17 cellular contexts compared by ENCODE assay signal in genomic region chr3:8183627-8184026, GRCh38.
DNase-seq lines count a peak whose midpoint lies in the region; ATAC-seq lines count a peak whose summit lies in the region.
"Had no signal": no experiment of that assay in that cellular context is flagged by ENCODE, and none has a peak within 500 bp of the region (broad histone marks: within the 10 kb centered on the region; RNA-seq: fewer than 3 reads in every experiment).

No MANE protein-coding gene starts in this region.

- no peak overlapping the region for H4K8ac ChIP-seq in mesenchymal stem cell (ENCODE audit: low read length)

- no peak overlapping the region for H2AK5ac ChIP-seq in mesenchymal stem cell (ENCODE audit: low read length, severe bottlenecking)

- DNase-seq in T-helper 17 cell (no peak), dedifferentiated amniotic fluid mesenchymal stem cell (ENCODE audit: extremely low spot score) (no peak), HCEC 1CT (no peak), mesenchymal stem cell (no peak)
- DNase-seq in stimulated activated naive CD8-positive, alpha-beta T cell treated with anti-CD3 and anti-CD28 coated beads, Interleukin-15, Interleukin-2, amounts not matched to agents 100 U/mL and 50 U/mL, for 24 hours = no peak
- DNase-seq: activated naive CD4-positive, alpha-beta T cell; BE2C; hypothalamus; NCI-H2029; psoas muscle; stimulated activated CD4-positive, alpha-beta T cell treated with anti-CD3 and anti-CD28 coated beads, Interleukin-2, amount 100 ng/mL, for 24 hours had no signal

- H2BK12ac ChIP-seq in mesenchymal stem cell (ENCODE audit: low read length in 2 of 2) = no peak overlapping the region

- H3K4me3 Mint-ChIP-seq in T-helper 17 cell = no peak overlapping the region
- H3K4me3 Mint-ChIP-seq: stimulated activated naive CD8-positive, alpha-beta T cell treated with anti-CD3 and anti-CD28 coated beads, Interleukin-15, Interleukin-2, amounts not matched to agents 100 ng/mL and 50 ng/mL, for 24 hours had no signal

- no peak overlapping the region for H3K27ac ChIP-seq in mesenchymal stem cell (ENCODE audit: low read length, poor library complexity, severe bottlenecking)
- H3K27ac ChIP-seq: cardiac muscle cell, psoas muscle had no signal

- no peak overlapping the region for H4K91ac ChIP-seq in mesenchymal stem cell (ENCODE audit: low read length)

- ATAC-seq in GM18858 (IDR thresholded peaks at IDR 0.05; ENCODE audit: unreplicated experiment) = peak; percentile 94
- peak; percentile 99 for ATAC-seq in GM21360 (IDR thresholded peaks at IDR 0.05; ENCODE audit: unreplicated experiment)
- ATAC-seq in HG03280 (IDR thresholded peaks at IDR 0.05; ENCODE audit: unreplicated experiment) = peak; percentile 68
- no peak for ATAC-seq in T-helper 17 cell
- no peak for ATAC-seq in stimulated activated naive CD8-positive, alpha-beta T cell treated with anti-CD3 and anti-CD28 coated beads, Interleukin-15, Interleukin-2, amounts not matched to agents 100 U/mL and 50 U/mL, for 24 hours
- ATAC-seq: psoas muscle had no signal

- peak overlapping the region in 1 of 2 experiments; percentile 48 for H3K14ac ChIP-seq in mesenchymal stem cell (ENCODE audit: low read length in 2 of 2)

- H3K27me3 ChIP-seq in mesenchymal stem cell (ENCODE audit: control insufficient read depth in 1 of 2, insufficient read depth in 1 of 2, low read length in 2 of 2) = no peaks in the 10 kb centered on the region
- H3K27me3 ChIP-seq: BE2C, cardiac muscle cell had no signal

- H3K9ac ChIP-seq in mesenchymal stem cell (ENCODE audit: low read length) = no peak overlapping the region

- H3K18ac ChIP-seq in mesenchymal stem cell (ENCODE audit: low read depth in 1 of 2, low read length in 2 of 2) = no peak overlapping the region

- no peaks in the 10 kb centered on the region for H3K36me3 Mint-ChIP-seq in T-helper 17 cell (ENCODE audit: low read depth)
- H3K36me3 Mint-ChIP-seq: IgD-negative memory B cell had no signal

- peaks cover 4% of the 10 kb centered on the region for H3K4me1 Mint-ChIP-seq in T-helper 17 cell

- no peak overlapping the region for H3K4me2 ChIP-seq in mesenchymal stem cell (ENCODE audit: low read length, poor library complexity, severe bottlenecking)

- no peaks in the 10 kb centered on the region for H3K4me1 ChIP-seq in mesenchymal stem cell (ENCODE audit: control insufficient read depth, insufficient read depth, low read depth, low read length)
- H3K4me1 ChIP-seq: psoas muscle had no signal

- H2BK5ac ChIP-seq in mesenchymal stem cell (ENCODE audit: low read depth, low read length, poor library complexity, severe bottlenecking) = no peak overlapping the region

- H3K79me1 ChIP-seq in mesenchymal stem cell (replicated peaks; ENCODE audit: low read length, poor library complexity, severe bottlenecking) = no peaks in the 10 kb centered on the region

- no peak overlapping the region for H2BK120ac ChIP-seq in mesenchymal stem cell (ENCODE audit: low read depth, low read length)

- no peak overlapping the region for H3K4me3 ChIP-seq in mesenchymal stem cell (ENCODE audit: insufficient read depth in 1 of 2, low read depth in 1 of 2, low read length in 2 of 2)
- H3K4me3 ChIP-seq: cardiac muscle cell, psoas muscle had no signal

- peaks cover under 1% of the 10 kb centered on the region for H3K27me3 Mint-ChIP-seq in T-helper 17 cell
- H3K27me3 Mint-ChIP-seq: stimulated activated naive CD8-positive, alpha-beta T cell treated with anti-CD3 and anti-CD28 coated beads, Interleukin-15, Interleukin-2, amounts not matched to agents 100 ng/mL and 50 ng/mL, for 24 hours had no signal

- H3K27ac Mint-ChIP-seq in T-helper 17 cell = peak overlapping the region; percentile 5
- H3K27ac Mint-ChIP-seq: IgD-negative memory B cell; stimulated activated naive CD8-positive, alpha-beta T cell treated with anti-CD3 and anti-CD28 coated beads, Interleukin-15, Interleukin-2, amounts not matched to agents 100 ng/mL and 50 ng/mL, for 24 hours had no signal

- no peaks in the 10 kb centered on the region for H3K9me3 ChIP-seq in T-helper 17 cell (ENCODE audit: control insufficient read depth, low read length, poor library complexity, severe bottlenecking)
- H3K9me3 ChIP-seq in mesenchymal stem cell (ENCODE audit: control insufficient read depth, low read length) = no peaks in the 10 kb centered on the region
- H3K9me3 ChIP-seq: BE2C, psoas muscle had no signal

- no peak overlapping the region for H2AFZ ChIP-seq in mesenchymal stem cell (ENCODE audit: low read depth, low read length)

- no peak overlapping the region for H3K23ac ChIP-seq in mesenchymal stem cell (ENCODE audit: low read length in 2 of 2)

- no peak overlapping the region for H2BK15ac ChIP-seq in mesenchymal stem cell (ENCODE audit: low read depth, poor library complexity, severe bottlenecking)

- 84% methylated on average over 3 of the region's 3 CpGs for WGBS in mesenchymal stem cell

- H3K36me3 ChIP-seq in mesenchymal stem cell (ENCODE audit: control insufficient read depth in 1 of 2, insufficient read depth in 2 of 2, low read depth in 1 of 2, low read length in 2 of 2) = no peaks in the 10 kb centered on the region
- H3K36me3 ChIP-seq: BE2C, cardiac muscle cell had no signal

- H3K4ac ChIP-seq in mesenchymal stem cell (ENCODE audit: low read depth in 1 of 2, low read length in 2 of 2) = no peak overlapping the region

Comparison
In these comparisons a context has a peak if more than half of its experiments do, and no peak if none do; other contexts are left out.
1. ATAC-seq: peak in GM18858 (single experiment), GM21360 (single experiment) and HG03280 (single experiment); none in T-helper 17 cell (single experiment) and stimulated activated naive CD8-positive, alpha-beta T cell treated with anti-CD3 and anti-CD28 coated beads, Interleukin-15, Interleukin-2, amounts not matched to agents 100 U/mL and 50 U/mL, for 24 hours (single experiment).